ENCODE assay signal across 1 cellular context in the genomic region with DNA sequence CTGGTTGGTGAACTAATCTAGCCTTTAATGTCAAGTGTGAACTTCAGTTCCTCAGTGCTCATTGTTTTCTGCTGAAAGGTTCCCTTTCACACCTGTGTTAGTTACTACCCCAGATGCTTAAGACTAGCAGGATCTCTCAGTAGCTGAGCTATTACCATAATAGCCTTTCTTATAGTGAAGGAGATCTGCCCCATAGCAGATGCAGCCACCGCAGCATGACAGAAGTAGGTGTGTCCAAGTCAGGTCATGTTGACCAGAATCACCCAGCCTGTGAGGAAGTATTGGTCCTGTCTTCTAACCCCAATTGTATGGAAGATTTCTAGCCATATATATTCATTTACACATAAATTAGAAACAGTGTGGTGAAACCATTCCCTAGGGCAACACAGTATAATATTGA.
TF ChIP-seq lines count a peak whose summit lies in the region.

No MANE protein-coding gene starts in this region.

TF ChIP-seq in IMR-90, 13 proteins besides CTCF, POLR2A, EP300 and RAD21:
- TF ChIP-seq MAZ (IDR thresholded peaks at IDR 0.05; ENCODE audit: borderline replicate concordance, low read depth, low read length) = no peak
- TF ChIP-seq MAFK (IDR thresholded peaks at IDR 0.05; ENCODE audit: low read depth, low read length) = no peak
- no peak for TF ChIP-seq SMC3 (IDR thresholded peaks at IDR 0.05; ENCODE audit: low read depth, low read length)
- TF ChIP-seq USF2 (IDR thresholded peaks at IDR 0.05; ENCODE audit: low read depth, low read length) = no peak
- no peak for TF ChIP-seq RFX5 (IDR thresholded peaks at IDR 0.05; ENCODE audit: low read depth, low read length)
- TF ChIP-seq, protein P1, sequence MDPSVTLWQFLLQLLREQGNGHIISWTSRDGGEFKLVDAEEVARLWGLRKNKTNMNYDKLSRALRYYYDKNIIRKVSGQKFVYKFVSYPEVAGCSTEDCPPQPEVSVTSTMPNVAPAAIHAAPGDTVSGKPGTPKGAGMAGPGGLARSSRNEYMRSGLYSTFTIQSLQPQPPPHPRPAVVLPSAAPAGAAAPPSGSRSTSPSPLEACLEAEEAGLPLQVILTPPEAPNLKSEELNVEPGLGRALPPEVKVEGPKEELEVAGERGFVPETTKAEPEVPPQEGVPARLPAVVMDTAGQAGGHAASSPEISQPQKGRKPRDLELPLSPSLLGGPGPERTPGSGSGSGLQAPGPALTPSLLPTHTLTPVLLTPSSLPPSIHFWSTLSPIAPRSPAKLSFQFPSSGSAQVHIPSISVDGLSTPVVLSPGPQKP (IDR thresholded peaks at IDR 0.05; ENCODE audit: borderline replicate concordance, low read depth, low read length) = no peak
- TF ChIP-seq BHLHE40 (IDR thresholded peaks at IDR 0.05; ENCODE audit: low read depth, low read length) = no peak
- TF ChIP-seq NFE2L2 (IDR thresholded peaks at IDR 0.05; ENCODE audit: low read depth, low read length) = no peak
- no peak for TF ChIP-seq RCOR1 (IDR thresholded peaks at IDR 0.05; ENCODE audit: insufficient replicate concordance, low read length)
- no peak for TF ChIP-seq MXI1 (IDR thresholded peaks at IDR 0.05; ENCODE audit: borderline replicate concordance, low read depth, low read length)
- TF ChIP-seq CEBPB (IDR thresholded peaks at IDR 0.05; ENCODE audit: low read depth, low read length) = no peak
- no peak for TF ChIP-seq CHD1 (IDR thresholded peaks at IDR 0.05; ENCODE audit: low read depth, low read length)
- TF ChIP-seq FOS (IDR thresholded peaks at IDR 0.05; ENCODE audit: low read depth, low read length) = no peak
